ENCODE assay signal across 15 cellular contexts in the genomic region with DNA sequence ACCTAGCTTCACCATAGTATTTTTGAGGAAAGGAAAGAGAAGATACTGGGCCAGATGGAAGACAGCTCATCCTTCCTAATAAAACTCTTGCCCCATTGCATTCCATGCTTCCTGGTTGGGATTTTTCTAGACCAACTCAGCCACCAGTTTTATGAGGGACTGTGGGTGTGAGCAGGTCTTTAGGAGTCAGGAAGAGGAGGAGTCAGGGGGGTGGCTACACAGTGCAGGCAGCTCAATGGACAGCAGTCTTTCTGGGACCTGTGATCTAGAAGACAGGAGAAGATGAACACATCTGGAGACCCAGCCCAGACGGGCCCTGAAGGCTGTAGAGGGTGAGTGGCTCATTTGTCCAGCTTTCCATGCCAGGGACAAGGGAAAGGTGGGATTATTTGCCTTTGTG. TPM values are rescaled to one million over a fixed set of nuclear protein-coding genes. Genes with fewer than 3 reads are reported as not detected.
DNase-seq lines count a peak whose midpoint lies in the region; ATAC-seq, FAIRE-seq and TF ChIP-seq lines count a peak whose summit lies in the region.
"Had no signal": no experiment of that assay in that cellular context is flagged by ENCODE, and none has a peak within 500 bp of the region (broad histone marks: within the 10 kb centered on the region; RNA-seq: fewer than 3 reads in every experiment).

A gene with protein sequence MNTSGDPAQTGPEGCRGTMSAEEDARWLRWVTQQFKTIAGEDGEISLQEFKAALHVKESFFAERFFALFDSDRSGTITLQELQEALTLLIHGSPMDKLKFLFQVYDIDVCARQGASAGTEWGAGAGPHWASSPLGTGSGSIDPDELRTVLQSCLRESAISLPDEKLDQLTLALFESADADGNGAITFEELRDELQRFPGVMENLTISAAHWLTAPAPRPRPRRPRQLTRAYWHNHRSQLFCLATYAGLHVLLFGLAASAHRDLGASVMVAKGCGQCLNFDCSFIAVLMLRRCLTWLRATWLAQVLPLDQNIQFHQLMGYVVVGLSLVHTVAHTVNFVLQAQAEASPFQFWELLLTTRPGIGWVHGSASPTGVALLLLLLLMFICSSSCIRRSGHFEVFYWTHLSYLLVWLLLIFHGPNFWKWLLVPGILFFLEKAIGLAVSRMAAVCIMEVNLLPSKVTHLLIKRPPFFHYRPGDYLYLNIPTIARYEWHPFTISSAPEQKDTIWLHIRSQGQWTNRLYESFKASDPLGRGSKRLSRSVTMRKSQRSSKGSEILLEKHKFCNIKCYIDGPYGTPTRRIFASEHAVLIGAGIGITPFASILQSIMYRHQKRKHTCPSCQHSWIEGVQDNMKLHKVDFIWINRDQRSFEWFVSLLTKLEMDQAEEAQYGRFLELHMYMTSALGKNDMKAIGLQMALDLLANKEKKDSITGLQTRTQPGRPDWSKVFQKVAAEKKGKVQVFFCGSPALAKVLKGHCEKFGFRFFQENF (plus strand): TSS at position 242 of the 400 bp plus-strand sequence. CDS start 41 bp downstream, at position 283.

- in situ Hi-C loops in gastrocnemius medialis (cut with MboI; ENCODE audit: low sequenced_read_pairs in 4 of 4): no loop called here

- no peaks in the 10 kb centered on the region for H3K9me3 ChIP-seq in mucosa of descending colon
- no peaks in the 10 kb centered on the region for H3K9me3 ChIP-seq in gastrocnemius medialis
- H3K9me3 ChIP-seq: BE2C had no signal

- no peak for FAIRE-seq in GM12892 (lab: Jason Lieb, UNC)

- no peak within 1 kb of the TSS for H3K4me3 ChIP-seq in AG10803 (ENCODE audit: low read length)
- no peak within 1 kb of the TSS for H3K4me3 ChIP-seq in mucosa of descending colon
- H3K4me3 ChIP-seq in gastrocnemius medialis: no peak within 1 kb of the TSS

- ATAC-seq in mucosa of descending colon (peak; percentile 86), GM19463 (IDR thresholded peaks at IDR 0.05; ENCODE audit: unreplicated experiment) (no peak), gastrocnemius medialis (no peak)

- DNase-seq in AG10803 (ENCODE audit: low read depth) (peak; percentile 79), HT1080 (ENCODE audit: low read depth) (peak; percentile 35), amniotic epithelial cell (ENCODE audit: low read depth) (peak; percentile 64), mucosa of descending colon (peak in 1 of 3 donors; percentile 29), GM12892 (ENCODE audit: insufficient read length) (no peak), gastrocnemius medialis (no peak)
- no peak for DNase-seq in activated CD4-positive, alpha-beta T cell treated with anti-CD3 and anti-CD28 coated beads for 4 hours
- DNase-seq: activated naive CD4-positive, alpha-beta T cell treated with anti-CD3 and anti-CD28 coated beads, Interleukin-2, amount 50 U/mL, for 16 hours; BE2C; central memory CD4-positive, alpha-beta T cell; stimulated activated CD4-positive, alpha-beta T cell treated with anti-CD3 and anti-CD28 coated beads, Interleukin-1b, Interleukin-23, amount 100 ng/mL, for 48 hours had no signal

- no peak for TF ChIP-seq POLR2A in GM12892 (IDR thresholded peaks at IDR 0.05; ENCODE audit: low read depth, low read length)
- TF ChIP-seq POLR2A in gastrocnemius medialis (IDR thresholded peaks at IDR 0.05): no peak

- no peak within 1 kb of the TSS for H3K27ac ChIP-seq in gastrocnemius medialis

- peaks cover 0 to under 1% (median 0%) of the 10 kb centered on the region in 3 donors for H3K27me3 ChIP-seq in gastrocnemius medialis
- H3K27me3 ChIP-seq: BE2C had no signal

- H3K4me1 ChIP-seq in mucosa of descending colon (ENCODE audit: low read depth): peaks cover 7% of the 10 kb centered on the region
- no peaks in the 10 kb centered on the region for H3K4me1 ChIP-seq in gastrocnemius medialis

- H3K36me3 ChIP-seq in mucosa of descending colon (ENCODE audit: low read depth) (no peaks in the 10 kb centered on the region), gastrocnemius medialis (no peaks in the 10 kb centered on the region)
- H3K36me3 ChIP-seq: BE2C had no signal

- intact Hi-C loops in mucosa of descending colon (cut with DNase I, micrococcal nuclease): no loop called here
- intact Hi-C loops in gastrocnemius medialis (cut with DNase I; ENCODE audit: low total_unique reads): no loop called here

- TF ChIP-seq CTCF in AG10803 (conservative IDR thresholded peaks at IDR 0.05; ENCODE audit: low read length): no peak
- no peak for TF ChIP-seq CTCF in mucosa of descending colon (IDR thresholded peaks at IDR 0.05)
- no peak for TF ChIP-seq CTCF in gastrocnemius medialis (IDR thresholded peaks at IDR 0.05 in 4 of 5, conservative IDR thresholded peaks at IDR 0.05 in 1 of 5)

RNA-seq across cellular contexts. Expression of the gene that starts here (rescaled TPM):
- 0.03 and 1.1 TPM in 2 replicates for total RNA-seq in HT1080 (2014; rRNA removed; shearing (Covaris generic))
- 0.02 and 0.08 TPM in 2 replicates for polyA plus RNA-seq in HT1080 (2015; cell fraction: cytosol; rRNA removed)
- polyA plus RNA-seq in HT1080 (2015; cell fraction: nucleus; rRNA removed): not detected in 2 replicates
- total RNA-seq in mucosa of descending colon (under 1 TPM in 2 of 3 donors, not detected in 1; 0.13 to 0.17 TPM), gastrocnemius medialis (not detected)
- polyA plus RNA-seq in GM12892 (2012; ENCODE audit: missing spikeins): not detected
- total RNA-seq: Daoy, mononuclear cell, pulmonary artery endothelial cell had no signal

Comparison
In these comparisons a context has a peak if more than half of its experiments do, and no peak if none do; other contexts are left out.
1. Peak in ATAC-seq in mucosa of descending colon; RNA of the gene not detected or under 1 TPM.
2. DNase-seq: peak in AG10803 (single experiment), HT1080 (single experiment) and amniotic epithelial cell (single experiment); none in GM12892 (single experiment), activated CD4-positive, alpha-beta T cell treated with anti-CD3 and anti-CD28 coated beads for 4 hours (0 of 2) and gastrocnemius medialis (0 of 2).